ENCODE assay signal across 8 cellular contexts in the genomic region with DNA sequence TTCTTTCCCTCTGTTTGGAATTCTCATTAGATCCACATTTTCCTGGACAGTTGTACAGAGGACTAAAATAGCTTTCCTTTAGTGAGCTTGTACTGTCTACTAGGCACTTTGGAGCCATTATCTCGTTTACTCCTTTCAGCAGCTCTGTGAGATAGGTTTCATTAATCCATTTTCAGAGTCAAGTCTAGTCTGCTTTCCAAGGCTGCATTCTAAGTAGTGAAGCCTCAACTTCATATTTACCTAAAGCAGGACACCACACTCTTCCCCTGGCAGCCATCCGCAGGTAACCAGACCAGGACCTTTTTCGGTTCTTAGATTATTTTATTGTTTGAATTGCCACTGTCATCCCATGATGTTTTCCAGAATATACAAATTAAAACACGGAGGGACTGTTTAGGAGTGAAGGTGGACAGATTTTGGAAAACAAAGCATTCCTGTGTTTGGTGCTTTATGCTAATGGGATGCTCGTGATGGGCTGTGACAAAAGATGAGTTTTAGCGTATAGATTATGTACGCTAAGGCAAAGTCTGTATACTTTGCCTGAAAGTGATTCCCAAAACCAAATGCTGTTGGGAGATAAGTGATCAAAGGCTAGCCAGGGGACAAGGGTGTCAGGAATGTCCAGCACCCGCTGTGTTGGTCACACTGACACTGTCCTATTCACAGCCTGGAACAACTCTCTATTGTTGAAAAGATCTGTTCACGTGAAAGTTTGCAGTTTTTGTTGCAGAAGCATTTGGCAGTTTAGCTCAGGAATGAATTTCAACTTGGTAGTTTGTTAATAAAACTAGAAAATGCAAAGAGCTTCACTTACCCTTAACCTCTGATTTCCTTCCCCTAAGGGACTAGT. TPM values are rescaled to one million over a fixed set of nuclear protein-coding genes. Genes with fewer than 3 reads are reported as not detected.
DNase-seq lines count a peak whose midpoint lies in the region; ATAC-seq and TF ChIP-seq lines count a peak whose summit lies in the region.

No MANE protein-coding gene starts in this region.

- ATAC-seq in stimulated activated effector memory CD8-positive, alpha-beta T cell treated with anti-CD3 and anti-CD28 coated beads, Interleukin-12 subunit alpha, Interleukin-12 subunit beta, amount 100 ng/mL, for 72 hours = no peak
- no peak for ATAC-seq in HG02885 (IDR thresholded peaks at IDR 0.05; ENCODE audit: poor library complexity, unreplicated experiment)
- ATAC-seq in HG02973 (IDR thresholded peaks at IDR 0.05; ENCODE audit: unreplicated experiment) = no peak

- peak overlapping the region; percentile 66 for H3K4me3 Mint-ChIP-seq in activated CD4-positive, alpha-beta memory T cell treated with anti-CD3 and anti-CD28 coated beads for 36 hours
- peak overlapping the region; percentile 92 for H3K4me3 Mint-ChIP-seq in stimulated activated effector memory CD8-positive, alpha-beta T cell treated with anti-CD3 and anti-CD28 coated beads, Interleukin-12 subunit alpha, Interleukin-12 subunit beta, amount 100 ng/mL, for 72 hours

- H3K27ac ChIP-seq in RWPE1 = no peak overlapping the region

- CTCF ChIA-PET in activated CD4-positive, alpha-beta memory T cell treated with anti-CD3 and anti-CD28 coated beads for 36 hours (lab: Charles Lee) = interaction anchor here (0.8 to 4.5 kb wide), 3 partner anchors 13 to 122 kb away, joined by 3 to 36 read pairs (median 3); no protein-coding TSS in a partner anchor
- CTCF ChIA-PET in RWPE1 (lab: Yijun Ruan, JAX) = no interaction called here

- POLR2A ChIA-PET in activated CD4-positive, alpha-beta memory T cell treated with anti-CD3 and anti-CD28 coated beads for 36 hours (lab: Charles Lee) = no interaction called here
- POLR2A ChIA-PET in RWPE1 (lab: Yijun Ruan, JAX; ENCODE audit: low non-redundant PET) = no interaction called here

- no peak for TF ChIP-seq CTCF in RWPE1 (conservative IDR thresholded peaks at IDR 0.05; ENCODE audit: low read depth)

- no peaks in the 10 kb centered on the region for H3K36me3 Mint-ChIP-seq in activated CD4-positive, alpha-beta memory T cell treated with anti-CD3 and anti-CD28 coated beads for 36 hours
- H3K36me3 Mint-ChIP-seq in stimulated activated effector memory CD8-positive, alpha-beta T cell treated with anti-CD3 and anti-CD28 coated beads, Interleukin-12 subunit alpha, Interleukin-12 subunit beta, amount 100 ng/mL, for 72 hours = peaks cover 6% of the 10 kb centered on the region

- DNase-seq in NCI-H1105 treated with DMSO at 0.1 percent for 48 hours (lab: John Stamatoyannopoulos, UW) (peak; percentile 61), NCI-H1105 (lab: John Stamatoyannopoulos, UW) (no peak), hippocampal formation (lab: John Stamatoyannopoulos, UW) (peak; percentile 39 to 82), RWPE1 (ENCODE audit: low spot score) (no peak)
- DNase-seq in activated CD4-positive, alpha-beta memory T cell treated with anti-CD3 and anti-CD28 coated beads for 36 hours = no peak
- DNase-seq in stimulated activated effector memory CD8-positive, alpha-beta T cell treated with anti-CD3 and anti-CD28 coated beads, Interleukin-12 subunit alpha, Interleukin-12 subunit beta, amount 100 ng/mL, for 72 hours (ENCODE audit: low spot score in 2 of 2) = no peak

- H3K9me3 Mint-ChIP-seq in activated CD4-positive, alpha-beta memory T cell treated with anti-CD3 and anti-CD28 coated beads for 36 hours = no peaks in the 10 kb centered on the region
- no peaks in the 10 kb centered on the region for H3K9me3 Mint-ChIP-seq in stimulated activated effector memory CD8-positive, alpha-beta T cell treated with anti-CD3 and anti-CD28 coated beads, Interleukin-12 subunit alpha, Interleukin-12 subunit beta, amount 100 ng/mL, for 72 hours

- intact Hi-C loops in activated CD4-positive, alpha-beta memory T cell treated with anti-CD3 and anti-CD28 coated beads for 36 hours (cut with micrococcal nuclease) = loop anchor here (2.0 to 10.0 kb wide), 2 partner anchors 35 to 155 kb away; a partner anchor contains a TSS

- H3K27ac Mint-ChIP-seq in activated CD4-positive, alpha-beta memory T cell treated with anti-CD3 and anti-CD28 coated beads for 36 hours = no peak overlapping the region
- H3K27ac Mint-ChIP-seq in stimulated activated effector memory CD8-positive, alpha-beta T cell treated with anti-CD3 and anti-CD28 coated beads, Interleukin-12 subunit alpha, Interleukin-12 subunit beta, amount 100 ng/mL, for 72 hours = no peak overlapping the region

- H3K27me3 Mint-ChIP-seq in activated CD4-positive, alpha-beta memory T cell treated with anti-CD3 and anti-CD28 coated beads for 36 hours = peaks cover 6% of the 10 kb centered on the region

- H3K4me1 Mint-ChIP-seq in activated CD4-positive, alpha-beta memory T cell treated with anti-CD3 and anti-CD28 coated beads for 36 hours (ENCODE audit: low read depth) = peaks cover 10% of the 10 kb centered on the region
- H3K4me1 Mint-ChIP-seq in stimulated activated effector memory CD8-positive, alpha-beta T cell treated with anti-CD3 and anti-CD28 coated beads, Interleukin-12 subunit alpha, Interleukin-12 subunit beta, amount 100 ng/mL, for 72 hours = peaks cover 17% of the 10 kb centered on the region

RNA-seq across cellular contexts. Expression of a gene that starts 1.3 kb away (rescaled TPM):
- total RNA-seq in activated CD4-positive, alpha-beta memory T cell treated with anti-CD3 and anti-CD28 coated beads for 36 hours = 1 to 10 TPM; 6.3 to 9.0 TPM

Comparison
In these comparisons a context has a peak if more than half of its experiments do, and no peak if none do; other contexts are left out.
1. DNase-seq: peak in NCI-H1105 treated with DMSO at 0.1 percent for 48 hours (single experiment) and hippocampal formation (2 of 2); none in NCI-H1105 (single experiment), activated CD4-positive, alpha-beta memory T cell treated with anti-CD3 and anti-CD28 coated beads for 36 hours (single experiment), stimulated activated effector memory CD8-positive, alpha-beta T cell treated with anti-CD3 and anti-CD28 coated beads, Interleukin-12 subunit alpha, Interleukin-12 subunit beta, amount 100 ng/mL, for 72 hours (0 of 2) and RWPE1 (single experiment).